In genomic region chr19:32405431-32406160, GRCh38 we compare ENCODE assay signal across 8 cellular contexts.
DNase-seq lines count a peak whose midpoint lies in the region; ATAC-seq and TF ChIP-seq lines count a peak whose summit lies in the region.

DPY19L3 (plus strand) TSS chr19:32405770; CDS start chr19:32408254, 2,484 bp downstream.

- peak within 1 kb of the TSS; percentile 78 for H3K4me3 ChIP-seq in AG09309 (ENCODE audit: control insufficient read depth, low read depth, low read length)

- DNase-seq in AG09309 (ENCODE audit: low read depth) (peak; percentile 66), NCI-H2227 (lab: John Stamatoyannopoulos, UW; ENCODE audit: unreplicated experiment) (peak; percentile 100), caudate nucleus (lab: John Stamatoyannopoulos, UW) (peak in 60 of 61 donors; percentile 66 to 96 (median 89)), inferior parietal cortex (ENCODE audit: extremely low spot score) (peak; percentile 94), smooth muscle cell of the brain vasculature (ENCODE audit: low read depth, low spot score) (peak; percentile 72)
- peak; percentile 79 to 85 (median 81) for DNase-seq in activated CD4-positive, CD25-positive, alpha-beta regulatory T cell (lab: John Stamatoyannopoulos, UW)

- peak within 1 kb of the TSS; percentile 96 for H3K27ac ChIP-seq in caudate nucleus (ENCODE audit: low read depth, low read length)

- ATAC-seq in GM18909 (IDR thresholded peaks at IDR 0.05; ENCODE audit: poor library complexity, unreplicated experiment), result peak; percentile 94
- peak; percentile 97 for ATAC-seq in HG03159 (IDR thresholded peaks at IDR 0.05; ENCODE audit: unreplicated experiment)

- TF ChIP-seq CTCF in AG09309 (IDR thresholded peaks at IDR 0.05; ENCODE audit: control insufficient read depth, insufficient read depth, low read depth, low read length, missing control alignments), result no peak

Comparison
In these comparisons a context has a peak if more than half of its experiments do, and no peak if none do; other contexts are left out.
1. Peak in every context shown above with its lines: DNase-seq, ATAC-seq, H3K4me3 ChIP-seq and H3K27ac ChIP-seq.